In the genomic region with DNA sequence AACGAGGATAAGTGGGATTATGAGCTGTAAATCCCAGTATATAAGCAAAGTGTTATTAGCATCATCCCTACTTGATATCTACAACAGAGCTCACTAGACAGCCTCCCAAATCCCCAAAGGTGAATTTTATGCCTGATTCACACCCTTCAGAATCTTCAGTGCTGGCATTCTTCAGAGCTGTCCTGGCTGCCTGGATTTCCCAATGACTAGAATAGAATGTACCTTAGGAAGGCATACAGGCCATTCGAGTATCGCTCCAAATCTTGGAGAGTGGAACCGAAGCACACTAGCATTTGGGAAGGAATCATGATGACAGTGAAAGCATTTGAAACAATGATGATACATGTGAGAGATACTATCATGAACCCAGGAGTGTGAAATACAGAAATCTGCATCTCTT, we compare ENCODE assay signal across 1 cellular context.
TF ChIP-seq lines count a peak whose summit lies in the region.

No MANE protein-coding gene starts in this region.

TF ChIP-seq in GM23338, 12 proteins besides CTCF, POLR2A, EP300 and RAD21 (continued from another document):
- TF ChIP-seq ZNF462 (CRISPR knock-in tag; IDR thresholded peaks at IDR 0.05) (no peak), NANOG (IDR thresholded peaks at IDR 0.05; ENCODE audit: borderline replicate concordance) (no peak), ZNF331 (CRISPR knock-in tag; IDR thresholded peaks at IDR 0.05; ENCODE audit: low read depth) (no peak)
- TF ChIP-seq, protein P1, sequence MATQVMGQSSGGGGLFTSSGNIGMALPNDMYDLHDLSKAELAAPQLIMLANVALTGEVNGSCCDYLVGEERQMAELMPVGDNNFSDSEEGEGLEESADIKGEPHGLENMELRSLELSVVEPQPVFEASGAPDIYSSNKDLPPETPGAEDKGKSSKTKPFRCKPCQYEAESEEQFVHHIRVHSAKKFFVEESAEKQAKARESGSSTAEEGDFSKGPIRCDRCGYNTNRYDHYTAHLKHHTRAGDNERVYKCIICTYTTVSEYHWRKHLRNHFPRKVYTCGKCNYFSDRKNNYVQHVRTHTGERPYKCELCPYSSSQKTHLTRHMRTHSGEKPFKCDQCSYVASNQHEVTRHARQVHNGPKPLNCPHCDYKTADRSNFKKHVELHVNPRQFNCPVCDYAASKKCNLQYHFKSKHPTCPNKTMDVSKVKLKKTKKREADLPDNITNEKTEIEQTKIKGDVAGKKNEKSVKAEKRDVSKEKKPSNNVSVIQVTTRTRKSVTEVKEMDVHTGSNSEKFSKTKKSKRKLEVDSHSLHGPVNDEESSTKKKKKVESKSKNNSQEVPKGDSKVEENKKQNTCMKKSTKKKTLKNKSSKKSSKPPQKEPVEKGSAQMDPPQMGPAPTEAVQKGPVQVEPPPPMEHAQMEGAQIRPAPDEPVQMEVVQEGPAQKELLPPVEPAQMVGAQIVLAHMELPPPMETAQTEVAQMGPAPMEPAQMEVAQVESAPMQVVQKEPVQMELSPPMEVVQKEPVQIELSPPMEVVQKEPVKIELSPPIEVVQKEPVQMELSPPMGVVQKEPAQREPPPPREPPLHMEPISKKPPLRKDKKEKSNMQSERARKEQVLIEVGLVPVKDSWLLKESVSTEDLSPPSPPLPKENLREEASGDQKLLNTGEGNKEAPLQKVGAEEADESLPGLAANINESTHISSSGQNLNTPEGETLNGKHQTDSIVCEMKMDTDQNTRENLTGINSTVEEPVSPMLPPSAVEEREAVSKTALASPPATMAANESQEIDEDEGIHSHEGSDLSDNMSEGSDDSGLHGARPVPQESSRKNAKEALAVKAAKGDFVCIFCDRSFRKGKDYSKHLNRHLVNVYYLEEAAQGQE (IDR thresholded peaks at IDR 0.05; ENCODE audit: unreplicated experiment): no peak
